Comparison of ENCODE assay signal across 1 cellular context in the genomic region with DNA sequence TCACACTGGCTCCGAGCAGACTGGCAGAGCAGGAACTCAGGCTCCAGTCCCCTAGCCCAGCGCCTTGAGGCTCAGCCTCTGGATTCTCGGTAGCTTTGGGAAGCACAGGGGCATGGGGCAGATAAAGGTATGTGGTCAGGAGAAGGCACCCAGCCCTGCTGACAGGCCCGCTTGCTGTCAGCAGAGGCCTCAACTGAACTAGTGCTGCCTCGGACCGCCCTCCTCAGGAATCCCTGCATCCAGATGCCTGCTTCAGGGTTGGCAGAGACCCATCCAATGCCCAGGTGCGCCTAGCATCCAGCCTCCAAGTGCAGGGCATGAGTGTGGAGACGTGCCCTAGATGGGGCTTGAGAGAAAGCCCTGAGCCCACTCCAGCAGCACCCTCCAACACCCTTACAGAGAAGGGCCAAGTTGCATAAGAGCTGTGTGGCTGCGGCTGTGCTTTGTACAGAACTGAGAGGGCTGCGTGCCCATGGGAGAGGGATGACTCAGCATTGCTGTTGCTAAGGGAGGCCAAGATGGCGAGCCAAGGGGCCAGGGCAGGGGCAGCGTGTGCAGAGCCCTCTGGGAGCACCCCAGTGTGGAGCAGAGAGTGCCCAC.
TF ChIP-seq lines count a peak whose summit lies in the region.

No MANE protein-coding gene starts in this region.

TF ChIP-seq in K562, 482 proteins besides CTCF, POLR2A, EP300 and RAD21 (continued from another document):
- TF ChIP-seq, protein P1, sequence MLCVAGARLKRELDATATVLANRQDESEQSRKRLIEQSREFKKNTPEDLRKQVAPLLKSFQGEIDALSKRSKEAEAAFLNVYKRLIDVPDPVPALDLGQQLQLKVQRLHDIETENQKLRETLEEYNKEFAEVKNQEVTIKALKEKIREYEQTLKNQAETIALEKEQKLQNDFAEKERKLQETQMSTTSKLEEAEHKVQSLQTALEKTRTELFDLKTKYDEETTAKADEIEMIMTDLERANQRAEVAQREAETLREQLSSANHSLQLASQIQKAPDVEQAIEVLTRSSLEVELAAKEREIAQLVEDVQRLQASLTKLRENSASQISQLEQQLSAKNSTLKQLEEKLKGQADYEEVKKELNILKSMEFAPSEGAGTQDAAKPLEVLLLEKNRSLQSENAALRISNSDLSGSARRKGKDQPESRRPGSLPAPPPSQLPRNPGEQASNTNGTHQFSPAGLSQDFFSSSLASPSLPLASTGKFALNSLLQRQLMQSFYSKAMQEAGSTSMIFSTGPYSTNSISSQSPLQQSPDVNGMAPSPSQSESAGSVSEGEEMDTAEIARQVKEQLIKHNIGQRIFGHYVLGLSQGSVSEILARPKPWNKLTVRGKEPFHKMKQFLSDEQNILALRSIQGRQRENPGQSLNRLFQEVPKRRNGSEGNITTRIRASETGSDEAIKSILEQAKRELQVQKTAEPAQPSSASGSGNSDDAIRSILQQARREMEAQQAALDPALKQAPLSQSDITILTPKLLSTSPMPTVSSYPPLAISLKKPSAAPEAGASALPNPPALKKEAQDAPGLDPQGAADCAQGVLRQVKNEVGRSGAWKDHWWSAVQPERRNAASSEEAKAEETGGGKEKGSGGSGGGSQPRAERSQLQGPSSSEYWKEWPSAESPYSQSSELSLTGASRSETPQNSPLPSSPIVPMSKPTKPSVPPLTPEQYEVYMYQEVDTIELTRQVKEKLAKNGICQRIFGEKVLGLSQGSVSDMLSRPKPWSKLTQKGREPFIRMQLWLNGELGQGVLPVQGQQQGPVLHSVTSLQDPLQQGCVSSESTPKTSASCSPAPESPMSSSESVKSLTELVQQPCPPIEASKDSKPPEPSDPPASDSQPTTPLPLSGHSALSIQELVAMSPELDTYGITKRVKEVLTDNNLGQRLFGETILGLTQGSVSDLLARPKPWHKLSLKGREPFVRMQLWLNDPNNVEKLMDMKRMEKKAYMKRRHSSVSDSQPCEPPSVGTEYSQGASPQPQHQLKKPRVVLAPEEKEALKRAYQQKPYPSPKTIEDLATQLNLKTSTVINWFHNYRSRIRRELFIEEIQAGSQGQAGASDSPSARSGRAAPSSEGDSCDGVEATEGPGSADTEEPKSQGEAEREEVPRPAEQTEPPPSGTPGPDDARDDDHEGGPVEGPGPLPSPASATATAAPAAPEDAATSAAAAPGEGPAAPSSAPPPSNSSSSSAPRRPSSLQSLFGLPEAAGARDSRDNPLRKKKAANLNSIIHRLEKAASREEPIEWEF (CRISPR knock-in tag; IDR thresholded peaks at IDR 0.05), result no peak
- no peak for TF ChIP-seq ATF1 (CRISPR knock-in tag; IDR thresholded peaks at IDR 0.05)
- TF ChIP-seq ATF1 (tag; IDR thresholded peaks at IDR 0.05), result no peak
- no peak for TF ChIP-seq ESRRB (CRISPR knock-in tag; IDR thresholded peaks at IDR 0.05; ENCODE audit: borderline replicate concordance)
- TF ChIP-seq, protein P2, sequence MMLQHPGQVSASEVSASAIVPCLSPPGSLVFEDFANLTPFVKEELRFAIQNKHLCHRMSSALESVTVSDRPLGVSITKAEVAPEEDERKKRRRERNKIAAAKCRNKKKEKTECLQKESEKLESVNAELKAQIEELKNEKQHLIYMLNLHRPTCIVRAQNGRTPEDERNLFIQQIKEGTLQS (IDR thresholded peaks at IDR 0.05), result peak; percentile 13; the same call in 1 of the 2 replicates
- TF ChIP-seq, protein P2 (CRISPR knock-in tag; conservative IDR thresholded peaks at IDR 0.05), result no peak
- TF ChIP-seq, protein P3, sequence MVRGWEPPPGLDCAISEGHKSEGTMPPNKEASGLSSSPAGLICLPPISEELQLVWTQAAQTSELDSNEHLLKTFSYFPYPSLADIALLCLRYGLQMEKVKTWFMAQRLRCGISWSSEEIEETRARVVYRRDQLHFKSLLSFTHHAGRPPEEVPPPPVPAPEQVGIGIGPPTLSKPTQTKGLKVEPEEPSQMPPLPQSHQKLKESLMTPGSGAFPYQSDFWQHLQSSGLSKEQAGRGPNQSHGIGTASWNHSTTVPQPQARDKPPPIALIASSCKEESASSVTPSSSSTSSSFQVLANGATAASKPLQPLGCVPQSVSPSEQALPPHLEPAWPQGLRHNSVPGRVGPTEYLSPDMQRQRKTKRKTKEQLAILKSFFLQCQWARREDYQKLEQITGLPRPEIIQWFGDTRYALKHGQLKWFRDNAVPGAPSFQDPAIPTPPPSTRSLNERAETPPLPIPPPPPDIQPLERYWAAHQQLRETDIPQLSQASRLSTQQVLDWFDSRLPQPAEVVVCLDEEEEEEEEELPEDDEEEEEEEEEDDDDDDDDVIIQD (CRISPR knock-in tag; IDR thresholded peaks at IDR 0.05), result no peak
- peak in 1 of 3 experiments; percentile 16 for TF ChIP-seq YY1 (IDR thresholded peaks at IDR 0.05; ENCODE audit: borderline replicate concordance in 1 of 3, control insufficient read depth in 1 of 3, extremely low read depth in 1 of 3, insufficient read depth in 3 of 3, insufficient read length in 1 of 3, insufficient replicate concordance in 2 of 3, low read depth in 1 of 3, low read length in 2 of 3)
- no peak for TF ChIP-seq ZNF76 (CRISPR knock-in tag; IDR thresholded peaks at IDR 0.05; ENCODE audit: borderline replicate concordance)
- TF ChIP-seq SLC30A9 (CRISPR knock-in tag; IDR thresholded peaks at IDR 0.05), result no peak
- no peak for TF ChIP-seq OTX1 (CRISPR knock-in tag; IDR thresholded peaks at IDR 0.05)
- TF ChIP-seq ZKSCAN1 (IDR thresholded peaks at IDR 0.05; ENCODE audit: low read depth, low read length), result no peak
- TF ChIP-seq NUFIP1 (IDR thresholded peaks at IDR 0.05; ENCODE audit: partially characterized antibody), result no peak
- TF ChIP-seq JUND (IDR thresholded peaks at IDR 0.05; ENCODE audit: borderline replicate concordance, low read depth, low read length), result 0 out of 2 replicates have a peak, but pooled peaks have one; percentile 27
- TF ChIP-seq JUND (tag; IDR thresholded peaks at IDR 0.05; ENCODE audit: borderline replicate concordance, low read depth, low read length), result no peak
- TF ChIP-seq SRF (CRISPR knock-in tag; IDR thresholded peaks at IDR 0.05), result no peak
- TF ChIP-seq ESRRA (IDR thresholded peaks at IDR 0.05; ENCODE audit: borderline replicate concordance, low read depth), result no peak
- no peak for TF ChIP-seq ZNF778 (CRISPR knock-in tag; IDR thresholded peaks at IDR 0.05)
- TF ChIP-seq, protein P4, sequence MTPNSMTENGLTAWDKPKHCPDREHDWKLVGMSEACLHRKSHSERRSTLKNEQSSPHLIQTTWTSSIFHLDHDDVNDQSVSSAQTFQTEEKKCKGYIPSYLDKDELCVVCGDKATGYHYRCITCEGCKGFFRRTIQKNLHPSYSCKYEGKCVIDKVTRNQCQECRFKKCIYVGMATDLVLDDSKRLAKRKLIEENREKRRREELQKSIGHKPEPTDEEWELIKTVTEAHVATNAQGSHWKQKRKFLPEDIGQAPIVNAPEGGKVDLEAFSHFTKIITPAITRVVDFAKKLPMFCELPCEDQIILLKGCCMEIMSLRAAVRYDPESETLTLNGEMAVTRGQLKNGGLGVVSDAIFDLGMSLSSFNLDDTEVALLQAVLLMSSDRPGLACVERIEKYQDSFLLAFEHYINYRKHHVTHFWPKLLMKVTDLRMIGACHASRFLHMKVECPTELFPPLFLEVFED (CRISPR knock-in tag; conservative IDR thresholded peaks at IDR 0.05), result no peak
- no peak for TF ChIP-seq POLR3A (IDR thresholded peaks at IDR 0.05; ENCODE audit: borderline replicate concordance, extremely low read depth, insufficient read depth, insufficient read length)
- TF ChIP-seq, protein P5, sequence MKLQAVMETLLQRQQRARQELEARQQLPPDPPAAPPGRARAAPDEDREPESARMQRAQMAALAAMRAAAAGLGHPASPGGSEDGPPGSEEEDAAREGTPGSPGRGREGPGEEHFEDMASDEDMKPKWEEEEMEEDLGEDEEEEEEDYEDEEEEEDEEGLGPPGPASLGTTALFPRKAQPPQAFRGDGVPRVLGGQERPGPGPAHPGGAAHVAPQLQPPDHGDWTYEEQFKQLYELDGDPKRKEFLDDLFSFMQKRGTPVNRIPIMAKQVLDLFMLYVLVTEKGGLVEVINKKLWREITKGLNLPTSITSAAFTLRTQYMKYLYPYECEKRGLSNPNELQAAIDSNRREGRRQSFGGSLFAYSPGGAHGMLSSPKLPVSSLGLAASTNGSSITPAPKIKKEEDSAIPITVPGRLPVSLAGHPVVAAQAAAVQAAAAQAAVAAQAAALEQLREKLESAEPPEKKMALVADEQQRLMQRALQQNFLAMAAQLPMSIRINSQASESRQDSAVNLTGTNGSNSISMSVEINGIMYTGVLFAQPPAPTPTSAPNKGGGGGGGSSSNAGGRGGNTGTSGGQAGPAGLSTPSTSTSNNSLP (IDR thresholded peaks at IDR 0.05; ENCODE audit: borderline replicate concordance, low read depth, low read length), result no peak
- TF ChIP-seq SMARCA4 (IDR thresholded peaks at IDR 0.05), result no peak
- TF ChIP-seq ZNF143 (CRISPR knock-in tag; IDR thresholded peaks at IDR 0.05), result no peak
- no peak for TF ChIP-seq ASH1L (IDR thresholded peaks at IDR 0.05; ENCODE audit: borderline replicate concordance, low read depth, partially characterized antibody)
- TF ChIP-seq CAMTA2 (CRISPR knock-in tag; conservative IDR thresholded peaks at IDR 0.05), result no peak
- no peak for TF ChIP-seq SRSF1 (IDR thresholded peaks at IDR 0.05; ENCODE audit: low read depth, low read length)
- no peak for TF ChIP-seq ZNF507 (tag; conservative IDR thresholded peaks at IDR 0.05)
- no peak for TF ChIP-seq ZFPM2 (CRISPR knock-in tag; IDR thresholded peaks at IDR 0.05)
- TF ChIP-seq KDM4B (IDR thresholded peaks at IDR 0.05; ENCODE audit: borderline replicate concordance in 2 of 2, low read depth in 1 of 2), result no peak
- TF ChIP-seq, protein P6, sequence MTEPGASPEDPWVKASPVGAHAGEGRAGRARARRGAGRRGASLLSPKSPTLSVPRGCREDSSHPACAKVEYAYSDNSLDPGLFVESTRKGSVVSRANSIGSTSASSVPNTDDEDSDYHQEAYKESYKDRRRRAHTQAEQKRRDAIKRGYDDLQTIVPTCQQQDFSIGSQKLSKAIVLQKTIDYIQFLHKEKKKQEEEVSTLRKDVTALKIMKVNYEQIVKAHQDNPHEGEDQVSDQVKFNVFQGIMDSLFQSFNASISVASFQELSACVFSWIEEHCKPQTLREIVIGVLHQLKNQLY (CRISPR knock-in tag; conservative IDR thresholded peaks at IDR 0.05), result no peak
- TF ChIP-seq ZNF436 (CRISPR knock-in tag; IDR thresholded peaks at IDR 0.05), result no peak
- peak; percentile 86 for TF ChIP-seq NFE2 (IDR thresholded peaks at IDR 0.05; ENCODE audit: low read depth)
- peak; percentile 67 for TF ChIP-seq NFE2L1 (tag; IDR thresholded peaks at IDR 0.05; ENCODE audit: borderline replicate concordance, low read depth)
- no peak for TF ChIP-seq PCBP2 (IDR thresholded peaks at IDR 0.05; ENCODE audit: low read depth, low read length, poor library complexity, severe bottlenecking)
- TF ChIP-seq KHSRP (IDR thresholded peaks at IDR 0.05), result no peak
- peak; percentile 60; the same call in 1 of the 2 replicates for TF ChIP-seq MAFF (IDR thresholded peaks at IDR 0.05; ENCODE audit: low read length)
- TF ChIP-seq, protein P7, sequence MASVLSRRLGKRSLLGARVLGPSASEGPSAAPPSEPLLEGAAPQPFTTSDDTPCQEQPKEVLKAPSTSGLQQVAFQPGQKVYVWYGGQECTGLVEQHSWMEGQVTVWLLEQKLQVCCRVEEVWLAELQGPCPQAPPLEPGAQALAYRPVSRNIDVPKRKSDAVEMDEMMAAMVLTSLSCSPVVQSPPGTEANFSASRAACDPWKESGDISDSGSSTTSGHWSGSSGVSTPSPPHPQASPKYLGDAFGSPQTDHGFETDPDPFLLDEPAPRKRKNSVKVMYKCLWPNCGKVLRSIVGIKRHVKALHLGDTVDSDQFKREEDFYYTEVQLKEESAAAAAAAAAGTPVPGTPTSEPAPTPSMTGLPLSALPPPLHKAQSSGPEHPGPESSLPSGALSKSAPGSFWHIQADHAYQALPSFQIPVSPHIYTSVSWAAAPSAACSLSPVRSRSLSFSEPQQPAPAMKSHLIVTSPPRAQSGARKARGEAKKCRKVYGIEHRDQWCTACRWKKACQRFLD (CRISPR knock-in tag; IDR thresholded peaks at IDR 0.05), result no peak
- TF ChIP-seq PHF21A (IDR thresholded peaks at IDR 0.05; ENCODE audit: borderline replicate concordance, low read depth), result no peak
- TF ChIP-seq THRAP3 (IDR thresholded peaks at IDR 0.05; ENCODE audit: borderline replicate concordance), result no peak
- TF ChIP-seq TAF1 (IDR thresholded peaks at IDR 0.05; ENCODE audit: control insufficient read depth, extremely low read depth, insufficient read depth, low read length, severe bottlenecking), result no peak
- TF ChIP-seq, protein P8, sequence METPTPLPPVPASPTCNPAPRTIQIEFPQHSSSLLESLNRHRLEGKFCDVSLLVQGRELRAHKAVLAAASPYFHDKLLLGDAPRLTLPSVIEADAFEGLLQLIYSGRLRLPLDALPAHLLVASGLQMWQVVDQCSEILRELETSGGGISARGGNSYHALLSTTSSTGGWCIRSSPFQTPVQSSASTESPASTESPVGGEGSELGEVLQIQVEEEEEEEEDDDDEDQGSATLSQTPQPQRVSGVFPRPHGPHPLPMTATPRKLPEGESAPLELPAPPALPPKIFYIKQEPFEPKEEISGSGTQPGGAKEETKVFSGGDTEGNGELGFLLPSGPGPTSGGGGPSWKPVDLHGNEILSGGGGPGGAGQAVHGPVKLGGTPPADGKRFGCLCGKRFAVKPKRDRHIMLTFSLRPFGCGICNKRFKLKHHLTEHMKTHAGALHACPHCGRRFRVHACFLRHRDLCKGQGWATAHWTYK (CRISPR knock-in tag; IDR thresholded peaks at IDR 0.05), result no peak
